In genomic region chr1:201650608-201650933, GRCh38 we compare ENCODE assay signal across 10 cellular contexts.
DNase-seq lines count a peak whose midpoint lies in the region; ATAC-seq, FAIRE-seq and TF ChIP-seq lines count a peak whose summit lies in the region.
"Had no signal": no experiment of that assay in that cellular context is flagged by ENCODE, and none has a peak within 500 bp of the region (broad histone marks: within the 10 kb centered on the region; RNA-seq: fewer than 3 reads in every experiment).

No MANE protein-coding gene starts in this region.

- H3K79me1 ChIP-seq in H1 (ENCODE audit: low read depth, low read length) = peaks cover 8% of the 10 kb centered on the region

- no peak overlapping the region for H3K23ac ChIP-seq in H1 (ENCODE audit: insufficient read length)

- 0 out of 2 replicates have a peak overlapping the region, but pooled peaks have one; percentile 61 for H2AK5ac ChIP-seq in H1 (ENCODE audit: low read depth, low read length)

- DNase-seq in cardiac muscle cell (ENCODE audit: low read depth in 1 of 2, low spot score in 1 of 2) = no peak
- DNase-seq in cardiac septum (ENCODE audit: low spot score) = no peak
- DNase-seq in H1 (ENCODE audit: low read depth in 1 of 2, low spot score in 2 of 2) = no peak
- DNase-seq in upper lobe of right lung = no peak
- no peak for DNase-seq in ecto neural progenitor cell (ENCODE audit: low spot score)
- DNase-seq in activated naive CD4-positive, alpha-beta T cell (lab: John Stamatoyannopoulos, UW) = no peak
- DNase-seq: activated CD8-positive, alpha-beta T cell treated with anti-CD3 and anti-CD28 coated beads, Interleukin-2, amount 10 ng/mL, durations not matched to agents 7 days and 5 days had no signal

- 0 out of 2 replicates have a peak overlapping the region, but pooled peaks have one; percentile 66 for H2BK20ac ChIP-seq in H1 (ENCODE audit: low read length)

- no peak overlapping the region for H4K91ac ChIP-seq in H1 (replicated peaks; ENCODE audit: insufficient read length, low read length)

- peak overlapping the region; percentile 35 for H2BK120ac ChIP-seq in H1 (replicated peaks; ENCODE audit: low read depth, low read length)

- H2AFZ ChIP-seq in H1 (ENCODE audit: low read length) = no peak overlapping the region

- TF ChIP-seq CTCF in cardiac muscle cell (IDR thresholded peaks at IDR 0.05; ENCODE audit: low read depth, low read length) (no peak), H1 (IDR thresholded peaks at IDR 0.05; ENCODE audit: control extremely low read depth in 1 of 3, insufficient read depth in 1 of 3, low read depth in 1 of 3, low read length in 3 of 3) (no peak), upper lobe of right lung (IDR thresholded peaks at IDR 0.05) (no peak)

- 12% methylated on average over 6 of the region's 13 CpGs; no CpG with 5 or more reads in 1 of the 2 experiments for WGBS in H1 (ENCODE audit: extremely low coverage in 1 of 2, insufficient coverage in 1 of 2, insufficient read length in 1 of 2, insufficient replicate concordance in 2 of 2, low coverage in 1 of 2, low lambda C conversion rate in 2 of 2, missing lambda C conversion rate in 1 of 2), 2 experiments

- no peaks in the 10 kb centered on the region for H3K36me3 ChIP-seq in cardiac muscle cell
- H3K36me3 ChIP-seq in H1 (ENCODE audit: control insufficient read depth in 2 of 4, insufficient read depth in 4 of 4, low read length in 3 of 4) = no peaks in the 10 kb centered on the region
- no peaks in the 10 kb centered on the region for H3K36me3 ChIP-seq in muscle layer of duodenum (ENCODE audit: control insufficient read depth in 1 of 2, insufficient read depth in 2 of 2, low read length in 2 of 2)
- no peaks in the 10 kb centered on the region for H3K36me3 ChIP-seq in upper lobe of right lung

- H3K4me1 ChIP-seq in cardiac muscle cell (ENCODE audit: low read depth) = peaks cover 17% of the 10 kb centered on the region
- peaks cover 13 to 39% (median 28%) of the 10 kb centered on the region in 4 experiments for H3K4me1 ChIP-seq in H1 (replicated peaks in 1 of 4; ENCODE audit: control insufficient read depth in 3 of 4, insufficient read depth in 4 of 4, low read length in 3 of 4)
- peaks cover 6 to 35% of the 10 kb centered on the region in 2 donors for H3K4me1 ChIP-seq in muscle layer of duodenum (ENCODE audit: control insufficient read depth in 1 of 2, insufficient read depth in 2 of 2, low read length in 2 of 2)
- peaks cover 21% of the 10 kb centered on the region for H3K4me1 ChIP-seq in upper lobe of right lung

- FAIRE-seq in H1 (lab: Jason Lieb, UNC) = no peak
- FAIRE-seq: endometrium had no signal

- peak overlapping the region; percentile 66 for H3K4me3 ChIP-seq in cardiac muscle cell
- peak overlapping the region; percentile 67 to 83 (median 70) for H3K4me3 ChIP-seq in H1 (ENCODE audit: extremely low read depth in 1 of 4, insufficient read depth in 2 of 4, low read depth in 3 of 4, low read length in 4 of 4)
- H3K4me3 ChIP-seq in muscle layer of duodenum (ENCODE audit: low read depth in 1 of 2, low read length in 2 of 2) = peak overlapping the region; percentile 67 to 72
- H3K4me3 ChIP-seq in upper lobe of right lung = peak overlapping the region; percentile 60

- peaks cover 8 to 15% of the 10 kb centered on the region in 2 experiments for H4K20me1 ChIP-seq in H1 (replicated peaks in 1 of 2; ENCODE audit: control insufficient read depth in 1 of 2, insufficient read depth in 2 of 2, low read length in 2 of 2)

- H3K79me2 ChIP-seq in H1 (ENCODE audit: control insufficient read depth in 1 of 2, insufficient read depth in 2 of 2, low read length in 2 of 2) = peaks cover 0 to 21% of the 10 kb centered on the region in 2 experiments; a peak in 2 of 4 replicates

- H2BK15ac ChIP-seq in H1 (ENCODE audit: low read length) = 0 out of 2 replicates have a peak overlapping the region, but pooled peaks have one; percentile 40

- no peak for TF ChIP-seq RAD21 in H1 (IDR thresholded peaks at IDR 0.05 in 1 of 2, conservative IDR thresholded peaks at IDR 0.05 in 1 of 2; ENCODE audit: low read depth in 2 of 2, low read length in 2 of 2)

- H3K18ac ChIP-seq in H1 (ENCODE audit: extremely low read depth, low read length) = peak overlapping the region; percentile 72; the same call in 1 of the 2 replicates

- POLR2A ChIA-PET in H1 (lab: Charles Lee; ENCODE audit: partially characterized antibody) = interaction anchor here (1.0 to 2.4 kb wide), 14 partner anchors 9 to 138 kb away, joined by 3 to 9 read pairs (median 6); partner anchors contain the start of gene NAV1

- H3K27ac ChIP-seq in cardiac muscle cell (peak overlapping the region; percentile 24), H1 (ENCODE audit: low read depth, low read length) (no peak overlapping the region), muscle layer of duodenum (ENCODE audit: low read length) (no peak overlapping the region), upper lobe of right lung (no peak overlapping the region)

- peak overlapping the region; percentile 97 to 100 for H3K4me2 ChIP-seq in H1 (ENCODE audit: insufficient read depth in 1 of 2, low read depth in 2 of 2, low read length in 2 of 2)

- H3K9ac ChIP-seq in H1 (replicated peaks in 1 of 4; ENCODE audit: extremely low read depth in 1 of 4, low read depth in 3 of 4, low read length in 3 of 4) = peak overlapping the region in 3 of 4 experiments; percentile 45 to 76 (median 72); a peak in 5 of 7 replicates

- peak overlapping the region; percentile 88 for H4K8ac ChIP-seq in H1 (ENCODE audit: extremely low read depth, insufficient read depth, low read length)

- peak overlapping the region; percentile 62; the same call in 1 of the 2 replicates for H2BK5ac ChIP-seq in H1 (ENCODE audit: low read depth, low read length)

- peaks cover 22% of the 10 kb centered on the region for H3K23me2 ChIP-seq in H1 (ENCODE audit: low read depth, low read length)

- H2BK12ac ChIP-seq in H1 (ENCODE audit: low read depth, low read length) = no peak overlapping the region

- H4K5ac ChIP-seq in H1 (ENCODE audit: insufficient read length, low read depth, low read length) = no peak overlapping the region

- no peak for TF ChIP-seq EP300 in H1 (IDR thresholded peaks at IDR 0.05; ENCODE audit: borderline replicate concordance in 1 of 2, low read depth in 2 of 2, low read length in 2 of 2)

- H3K56ac ChIP-seq in H1 (replicated peaks; ENCODE audit: insufficient read length, low read depth, low read length) = no peak overlapping the region

- CTCF ChIA-PET in H1 (lab: Charles Lee; ENCODE audit: partially characterized antibody) = interaction anchor here (0.6 to 4.5 kb wide), 20 partner anchors 10 to 215 kb away, joined by 3 to 28 read pairs (median 5); no protein-coding TSS in a partner anchor

- H3K14ac ChIP-seq in H1 (ENCODE audit: insufficient read length) = no peak overlapping the region

- H3K9me3 ChIP-seq in cardiac muscle cell (ENCODE audit: low read depth) (no peaks in the 10 kb centered on the region), H1 (ENCODE audit: insufficient read depth in 2 of 2, low read depth in 1 of 2, low read length in 1 of 2) (no peaks in the 10 kb centered on the region), muscle layer of duodenum (ENCODE audit: control insufficient read depth in 1 of 2, low read length in 2 of 2) (no peaks in the 10 kb centered on the region), upper lobe of right lung (no peaks in the 10 kb centered on the region)

- H3K27me3 ChIP-seq in cardiac muscle cell (no peaks in the 10 kb centered on the region), H1 (replicated peaks in 1 of 4; ENCODE audit: control insufficient read depth in 3 of 4, extremely low read depth in 1 of 4, insufficient read depth in 3 of 4, low read length in 3 of 4) (peaks cover 0 to 22% (median 19%) of the 10 kb centered on the region in 4 experiments; a peak in 5 of 7 replicates), muscle layer of duodenum (ENCODE audit: low read depth, low read length) (no peaks in the 10 kb centered on the region), upper lobe of right lung (peaks cover 7% of the 10 kb centered on the region)

- no peak for ATAC-seq in upper lobe of right lung
- no peak for ATAC-seq in GM19324 (IDR thresholded peaks at IDR 0.05; ENCODE audit: low FRiP score, unreplicated experiment)
- ATAC-seq: activated CD8-positive, alpha-beta T cell treated with anti-CD3 and anti-CD28 coated beads, Interleukin-2, amount 10 ng/mL, durations not matched to agents 7 days and 5 days had no signal

- peak in 1 of 2 experiments; percentile 60; a peak in 1 of 3 replicates for TF ChIP-seq POLR2A in H1 (IDR thresholded peaks at IDR 0.05; ENCODE audit: control extremely low read depth in 1 of 2, low read depth in 2 of 2, low read length in 2 of 2)

- intact Hi-C loops in cardiac septum (cut with DNase I) (loop anchor here (5.0 kb wide), 1 partner anchor 42 kb away; no protein-coding TSS in a partner anchor), upper lobe of right lung (cut with DNase I) (no loop called here)

- H3K4ac ChIP-seq in H1 (replicated peaks; ENCODE audit: insufficient read length, low read depth, low read length) = no peak overlapping the region

TF ChIP-seq in H1, 55 proteins besides CTCF, POLR2A, EP300 and RAD21 (continues in another document):
- TF ChIP-seq SAP30 (IDR thresholded peaks at IDR 0.05; ENCODE audit: insufficient read depth, insufficient replicate concordance, low read length) (peak; percentile 26), TAF1 (IDR thresholded peaks at IDR 0.05; ENCODE audit: low read depth, low read length) (no peak), TEAD4 (IDR thresholded peaks at IDR 0.05; ENCODE audit: low read depth, low read length) (peak; percentile 58; the same call in 1 of the 2 replicates), SP4 (IDR thresholded peaks at IDR 0.05; ENCODE audit: low read length) (no peak), RBBP5 (IDR thresholded peaks at IDR 0.05; ENCODE audit: borderline replicate concordance, low read depth, low read length) (no peak), BRCA1 (IDR thresholded peaks at IDR 0.05; ENCODE audit: low read depth, low read length) (no peak), TCF12 (IDR thresholded peaks at IDR 0.05; ENCODE audit: low read depth, low read length) (no peak), NANOG (IDR thresholded peaks at IDR 0.05; ENCODE audit: insufficient read depth, low read depth, low read length, poor library complexity, severe bottlenecking) (no peak), SIX5 (IDR thresholded peaks at IDR 0.05; ENCODE audit: low read depth, low read length) (no peak)
- TF ChIP-seq, protein P1, sequence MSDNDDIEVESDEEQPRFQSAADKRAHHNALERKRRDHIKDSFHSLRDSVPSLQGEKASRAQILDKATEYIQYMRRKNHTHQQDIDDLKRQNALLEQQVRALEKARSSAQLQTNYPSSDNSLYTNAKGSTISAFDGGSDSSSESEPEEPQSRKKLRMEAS (IDR thresholded peaks at IDR 0.05) = no peak
- TF ChIP-seq, protein P2, sequence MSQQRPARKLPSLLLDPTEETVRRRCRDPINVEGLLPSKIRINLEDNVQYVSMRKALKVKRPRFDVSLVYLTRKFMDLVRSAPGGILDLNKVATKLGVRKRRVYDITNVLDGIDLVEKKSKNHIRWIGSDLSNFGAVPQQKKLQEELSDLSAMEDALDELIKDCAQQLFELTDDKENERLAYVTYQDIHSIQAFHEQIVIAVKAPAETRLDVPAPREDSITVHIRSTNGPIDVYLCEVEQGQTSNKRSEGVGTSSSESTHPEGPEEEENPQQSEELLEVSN (IDR thresholded peaks at IDR 0.05) = no peak
